ENCODE assay signal across 16 cellular contexts in the genomic region with DNA sequence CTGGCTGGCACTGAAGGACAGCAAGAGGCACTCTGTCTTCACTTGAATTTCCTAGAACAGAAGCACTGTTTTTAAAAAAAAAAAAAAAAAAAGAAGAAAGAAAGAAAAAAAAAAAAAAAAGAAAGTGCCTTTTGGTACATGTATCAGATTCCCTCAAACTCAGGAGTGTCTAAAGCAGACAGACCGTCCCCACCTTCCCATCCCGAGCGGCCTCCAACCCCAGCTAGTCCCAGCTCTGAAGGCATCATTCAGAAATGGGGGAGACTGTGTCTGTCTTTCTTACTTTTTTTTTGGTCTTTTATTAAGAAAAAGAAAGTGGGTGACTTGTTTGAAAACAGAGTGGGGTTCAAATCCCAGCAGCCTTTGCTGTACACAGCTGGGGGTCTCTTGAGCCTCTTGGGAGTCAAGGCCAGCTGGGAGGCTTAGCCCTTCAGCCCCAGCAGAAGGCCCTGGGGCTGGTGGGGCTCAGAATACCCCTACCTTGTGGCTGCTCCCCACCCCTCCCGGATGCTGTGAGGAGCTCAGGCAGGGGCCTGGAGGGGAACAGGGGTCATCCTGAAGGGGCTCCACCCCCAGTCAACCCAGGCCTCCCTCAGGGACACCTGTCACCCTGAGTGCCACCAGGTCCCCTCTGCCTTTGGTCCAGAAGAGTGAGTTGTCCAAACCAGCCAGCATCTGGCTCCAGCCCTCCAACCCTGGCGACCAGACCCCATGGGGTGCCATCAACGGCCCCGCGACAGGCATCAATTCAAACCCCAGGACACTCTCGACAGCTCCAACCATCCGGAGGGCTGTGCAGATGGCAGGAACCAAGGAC.
"Had no signal": no experiment of that assay in that cellular context is flagged by ENCODE, and none has a peak within 500 bp of the region (broad histone marks: within the 10 kb centered on the region; RNA-seq: fewer than 3 reads in every experiment).

No MANE protein-coding gene starts in this region.

- H3K27ac ChIP-seq: coronary artery, pancreas had no signal

- ATAC-seq: activated CD8-positive, alpha-beta T cell treated with anti-CD3 and anti-CD28 coated beads, Interleukin-2, amount 10 ng/mL, durations not matched to agents 7 days and 5 days; activated T-cell treated with anti-CD3 and anti-CD28 coated beads, Interleukin-2, amount 50 U/mL, for 4 hours; naive thymus-derived CD8-positive, alpha-beta T cell; pancreas; sciatic nerve; stimulated activated naive B cell treated with anti-CD40 and anti-IgM and Interleukin-4, amounts not matched to agents 10 μg/mL and 1 μg/mL and 100 μg/mL, for 72 hours had no signal

- H3K4me3 ChIP-seq: coronary artery, pancreas had no signal

- H3K4me1 ChIP-seq: pancreas had no signal

- DNase-seq: activated B cell treated with CpG ODN at 0.5 μM for 24 hours; activated CD4-positive, alpha-beta T cell treated with anti-CD3 and anti-CD28 coated beads, Interleukin-2, amount 10 ng/mL, durations not matched to agents 24 days and 14 days; activated CD8-positive, alpha-beta memory T cell treated with anti-CD3 and anti-CD28 coated beads, Interleukin-2, amount 50 U/mL, for 4 hours; activated CD8-positive, alpha-beta T cell treated with anti-CD3 and anti-CD28 coated beads, Interleukin-2, amount 10 ng/mL, durations not matched to agents 7 days and 5 days; activated naive CD8-positive, alpha-beta T cell treated with anti-CD3 and anti-CD28 coated beads, Interleukin-2, amount 10 ng/mL, durations not matched to agents 7 days and 5 days; activated T-cell treated with anti-CD3 and anti-CD28 coated beads, Interleukin-2, amount 50 U/mL, for 4 hours; amygdala; caudate nucleus; mesendoderm; stimulated activated naive B cell treated with anti-CD40 and anti-IgM and Interleukin-4, amounts not matched to agents 10 μg/mL and 1 μg/mL and 100 μg/mL, for 72 hours had no signal

- FAIRE-seq: frontal cortex, keratinocyte, pancreas had no signal

- H3K27me3 ChIP-seq: pancreas had no signal

- H3K9me3 ChIP-seq: pancreas had no signal

- H3K36me3 ChIP-seq: pancreas had no signal
